12 cellular contexts compared by ENCODE assay signal in genomic region chr17:61486135-61487120, GRCh38. TPM values are rescaled to one million over a fixed set of nuclear protein-coding genes. Genes with fewer than 3 reads are reported as not detected.
DNase-seq lines count a peak whose midpoint lies in the region; ATAC-seq and TF ChIP-seq lines count a peak whose summit lies in the region.
"Had no signal": no experiment of that assay in that cellular context is flagged by ENCODE, and none has a peak within 500 bp of the region (broad histone marks: within the 10 kb centered on the region; RNA-seq: fewer than 3 reads in every experiment).

No MANE protein-coding gene starts in this region.

- peak overlapping the region; percentile 70 for H3K4me2 ChIP-seq in hepatocyte
- H3K4me2 ChIP-seq: PC-9 had no signal

- no peak for ATAC-seq in GM21619 (IDR thresholded peaks at IDR 0.05; ENCODE audit: unreplicated experiment)

- no peak for TF ChIP-seq CTCF in hepatocyte (IDR thresholded peaks at IDR 0.05; ENCODE audit: poor library complexity)

- peak overlapping the region; percentile 85 for H3K27ac ChIP-seq in hepatocyte
- H3K27ac ChIP-seq: 22Rv1, PC-9 had no signal

- no peaks in the 10 kb centered on the region for H3K27me3 ChIP-seq in hepatocyte

- H2AFZ ChIP-seq in hepatocyte: no peak overlapping the region
- H2AFZ ChIP-seq: PC-9 had no signal

- H4K20me1 ChIP-seq in hepatocyte (ENCODE audit: insufficient read depth, poor library complexity, severe bottlenecking): no peaks in the 10 kb centered on the region

- DNase-seq in DMS 273 (lab: John Stamatoyannopoulos, UW; ENCODE audit: unreplicated experiment) (peak; percentile 12), DMS 273 treated with DMSO at 0.1 percent for 48 hours (lab: John Stamatoyannopoulos, UW) (no peak), hepatocyte (ENCODE audit: low spot score) (no peak), retina (peak; percentile 76), inferior parietal cortex (ENCODE audit: extremely low spot score) (no peak), NCI-H345 (lab: John Stamatoyannopoulos, UW) (no peak)
- DNase-seq: activated CD4-positive, alpha-beta T cell treated with anti-CD3 and anti-CD28 coated beads, Interleukin-2, amount 10 ng/mL, durations not matched to agents 7 days and 5 days; Kasumi-1; PC-9 had no signal

- no peaks in the 10 kb centered on the region for H3K79me2 ChIP-seq in hepatocyte

- H3K4me1 ChIP-seq in hepatocyte (ENCODE audit: insufficient read depth): peaks cover 50% of the 10 kb centered on the region

- no peaks in the 10 kb centered on the region for H3K9me2 ChIP-seq in hepatocyte (replicated peaks; ENCODE audit: insufficient read depth)

- H3K4me3 ChIP-seq in hepatocyte: no peak overlapping the region
- H3K4me3 ChIP-seq: PC-9 had no signal

- H3K36me3 ChIP-seq in hepatocyte (replicated peaks; ENCODE audit: insufficient read depth, low read depth): no peaks in the 10 kb centered on the region

- 37% methylated on average over 21 of the region's 22 CpGs for WGBS in hepatocyte (ENCODE audit: low lambda C conversion rate, missing lambda C conversion rate)

- no peaks in the 10 kb centered on the region for H3K9me3 ChIP-seq in hepatocyte (ENCODE audit: low read depth)

TF ChIP-seq in PFSK-1, 5 proteins besides CTCF, POLR2A, EP300 and RAD21:
- TF ChIP-seq REST (IDR thresholded peaks at IDR 0.05; ENCODE audit: insufficient read depth in 1 of 2, low read depth in 2 of 2, low read length in 2 of 2): no peak
- 0 out of 2 replicates have a peak, but pooled peaks have one; percentile 38 for TF ChIP-seq SIN3A (IDR thresholded peaks at IDR 0.05; ENCODE audit: borderline replicate concordance, insufficient read depth, low read length)

RNA-seq across cellular contexts. Expression of gene TBX4, which starts 34.2 kb away (rescaled TPM):
- not detected for polyA plus RNA-seq in PFSK-1 (2012; ENCODE audit: insufficient read length, low read depth)
- total RNA-seq in hepatocyte: 15.4 and 36.2 TPM in 2 replicates
- polyA plus RNA-seq in hepatocyte: 11.6 and 13.9 TPM in 2 replicates
- total RNA-seq: activated CD4-positive, alpha-beta T cell treated with anti-CD3 and anti-CD28 coated beads, Interleukin-2, amount 10 ng/mL, durations not matched to agents 7 days and 5 days; PC-9 had no signal

Comparison
In these comparisons a context has a peak if more than half of its experiments do, and no peak if none do; other contexts are left out.
1. DNase-seq: peak in DMS 273 (single experiment) and retina (single experiment); none in DMS 273 treated with DMSO at 0.1 percent for 48 hours (single experiment), hepatocyte (single experiment), inferior parietal cortex (single experiment) and NCI-H345 (single experiment).